In the genomic region with DNA sequence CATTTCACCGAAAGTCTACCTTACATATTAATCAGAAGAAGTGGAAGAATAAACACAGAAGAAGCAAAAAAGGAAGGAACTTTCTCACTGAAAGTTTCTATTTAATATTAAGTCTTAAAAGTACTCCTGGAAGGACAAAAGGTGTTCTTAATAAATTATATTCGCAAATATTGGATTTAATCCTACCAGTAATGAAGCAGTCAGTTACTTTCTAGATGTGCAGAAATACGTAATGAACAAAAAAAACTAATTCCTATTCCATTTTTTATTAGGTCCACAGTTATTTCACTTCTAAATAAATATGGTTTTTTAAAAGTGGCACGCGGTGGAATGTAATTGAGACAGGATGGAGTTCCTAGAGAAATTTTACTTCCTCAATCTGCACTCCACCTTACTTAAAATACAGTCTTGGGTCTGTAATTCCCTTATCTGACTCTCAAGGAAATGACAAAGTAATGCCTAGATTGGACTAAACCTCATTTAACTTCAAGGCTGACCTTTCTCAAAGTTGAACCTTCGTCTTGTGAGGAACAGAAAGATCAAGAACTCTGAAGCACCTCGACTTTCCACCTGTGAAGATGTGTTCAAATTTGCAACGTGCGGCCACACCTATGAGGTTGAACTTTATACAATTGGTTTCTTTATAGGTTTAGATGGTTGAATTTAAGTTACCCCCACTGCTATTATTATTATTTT, we compare ENCODE assay signal across 8 cellular contexts. TPM values are rescaled to one million over a fixed set of nuclear protein-coding genes. Genes with fewer than 3 reads are reported as not detected.
DNase-seq lines count a peak whose midpoint lies in the region; ATAC-seq, FAIRE-seq and TF ChIP-seq lines count a peak whose summit lies in the region.

No MANE protein-coding gene starts in this region.

- 59 to 62% methylated on average over 9 of the region's 9 CpGs for WGBS in heart right ventricle, 2 donors
- WGBS in adipose tissue, 3 donors: 46 to 57% (median 48%) methylated on average over 9 of the region's 9 CpGs
- WGBS in right lobe of liver (ENCODE audit: insufficient coverage, low coverage, low lambda C conversion rate, missing lambda C conversion rate): 43% methylated on average over 9 of the region's 9 CpGs
- 55% methylated on average over 9 of the region's 9 CpGs for WGBS in urinary bladder

- DNase-seq in heart right ventricle: no peak
- no peak for DNase-seq in left ventricle myocardium superior
- DNase-seq in right lobe of liver: no peak
- no peak for DNase-seq in H54 (ENCODE audit: insufficient read length, low spot score)

- H3K9me3 ChIP-seq in heart right ventricle (no peaks in the 10 kb centered on the region), right lobe of liver (no peaks in the 10 kb centered on the region)

- peak overlapping the region; percentile 96 to 100 (median 99) for H3K27ac ChIP-seq in heart right ventricle
- peak overlapping the region; percentile 79 for H3K27ac ChIP-seq in adipose tissue (ENCODE audit: low read depth, low read length)
- peak overlapping the region; percentile 97 to 98 (median 97) for H3K27ac ChIP-seq in right lobe of liver
- no peak overlapping the region for H3K27ac ChIP-seq in urinary bladder (ENCODE audit: low read depth)

- intact Hi-C loops in heart right ventricle (cut with DNase I) (loop anchor here in 9 of 10 donors (1.0 to 10.0 kb wide), 8 partner anchors 61 to 162 kb away; no protein-coding TSS in a partner anchor), left ventricle myocardium superior (cut with micrococcal nuclease) (loop anchor here (5.0 kb wide), 1 partner anchor 76 kb away; no protein-coding TSS in a partner anchor), right lobe of liver (cut with DNase I) (no loop called here)

- H3K36me3 ChIP-seq in heart right ventricle (peaks cover 0 to 23% (median 0%) of the 10 kb centered on the region in 9 donors), right lobe of liver (no peaks in the 10 kb centered on the region), urinary bladder (ENCODE audit: insufficient read depth) (no peaks in the 10 kb centered on the region)

- TF ChIP-seq CTCF in heart right ventricle (IDR thresholded peaks at IDR 0.05): no peak
- TF ChIP-seq CTCF in right lobe of liver (IDR thresholded peaks at IDR 0.05): peak in 1 of 4 donors; percentile 4

- H3K27me3 ChIP-seq in heart right ventricle: no peaks in the 10 kb centered on the region
- H3K27me3 ChIP-seq in right lobe of liver: no peaks in the 10 kb centered on the region

- H3K4me1 ChIP-seq in heart right ventricle (peaks cover 0 to 49% (median 44%) of the 10 kb centered on the region in 9 donors), right lobe of liver (peaks cover 0 to 17% (median 3%) of the 10 kb centered on the region in 4 donors), urinary bladder (ENCODE audit: insufficient read depth) (no peaks in the 10 kb centered on the region)

- no peak for FAIRE-seq in H54 (lab: Jason Lieb, UNC)

- peak overlapping the region; percentile 71 to 97 (median 86) for H3K4me3 ChIP-seq in heart right ventricle
- peak overlapping the region; percentile 77 to 90 (median 86) for H3K4me3 ChIP-seq in right lobe of liver
- H3K4me3 ChIP-seq in urinary bladder (ENCODE audit: low read depth, low read length): peak overlapping the region; percentile 83

- ATAC-seq in heart right ventricle (no peak), left ventricle myocardium superior (no peak), right lobe of liver (no peak), GM19328 (IDR thresholded peaks at IDR 0.05; ENCODE audit: unreplicated experiment) (no peak), HG03439 (IDR thresholded peaks at IDR 0.05; ENCODE audit: unreplicated experiment) (no peak)

- no peak for TF ChIP-seq POLR2A in right lobe of liver (IDR thresholded peaks at IDR 0.05)
- no peak for TF ChIP-seq POLR2A in H54 (IDR thresholded peaks at IDR 0.05; ENCODE audit: low read depth, low read length)

RNA-seq across cellular contexts. Expression of gene TRAM2, which starts 1.1 kb away (rescaled TPM):
- total RNA-seq in heart right ventricle: 10 to 100 TPM in 7 of 10 donors, 1 to 10 TPM in 3; 7.9 to 17.3 (median 11.0) TPM
- polyA plus RNA-seq in heart right ventricle: 1 to 10 TPM; 5.0 to 7.2 TPM
- 10.4 TPM for total RNA-seq in left ventricle myocardium superior
- 10 to 100 TPM in 2 of 3 donors, 1 to 10 TPM in 1; 4.5 to 13.6 (median 12.9) TPM for polyA plus RNA-seq in adipose tissue
- 10 to 100 TPM; 16.1 to 24.8 (median 17.8) TPM for total RNA-seq in right lobe of liver
- 25.2 TPM for total RNA-seq in urinary bladder
- polyA plus RNA-seq in urinary bladder: 22.9 TPM

Comparison
In these comparisons a context has a peak if more than half of its experiments do, and no peak if none do; other contexts are left out.
1. intact Hi-C loops: an anchor here in heart right ventricle (1.0 to 10.0 kb wide) and left ventricle myocardium superior (5.0 kb wide); none called in right lobe of liver.